ENCODE assay signal across 1 cellular context in the genomic region with DNA sequence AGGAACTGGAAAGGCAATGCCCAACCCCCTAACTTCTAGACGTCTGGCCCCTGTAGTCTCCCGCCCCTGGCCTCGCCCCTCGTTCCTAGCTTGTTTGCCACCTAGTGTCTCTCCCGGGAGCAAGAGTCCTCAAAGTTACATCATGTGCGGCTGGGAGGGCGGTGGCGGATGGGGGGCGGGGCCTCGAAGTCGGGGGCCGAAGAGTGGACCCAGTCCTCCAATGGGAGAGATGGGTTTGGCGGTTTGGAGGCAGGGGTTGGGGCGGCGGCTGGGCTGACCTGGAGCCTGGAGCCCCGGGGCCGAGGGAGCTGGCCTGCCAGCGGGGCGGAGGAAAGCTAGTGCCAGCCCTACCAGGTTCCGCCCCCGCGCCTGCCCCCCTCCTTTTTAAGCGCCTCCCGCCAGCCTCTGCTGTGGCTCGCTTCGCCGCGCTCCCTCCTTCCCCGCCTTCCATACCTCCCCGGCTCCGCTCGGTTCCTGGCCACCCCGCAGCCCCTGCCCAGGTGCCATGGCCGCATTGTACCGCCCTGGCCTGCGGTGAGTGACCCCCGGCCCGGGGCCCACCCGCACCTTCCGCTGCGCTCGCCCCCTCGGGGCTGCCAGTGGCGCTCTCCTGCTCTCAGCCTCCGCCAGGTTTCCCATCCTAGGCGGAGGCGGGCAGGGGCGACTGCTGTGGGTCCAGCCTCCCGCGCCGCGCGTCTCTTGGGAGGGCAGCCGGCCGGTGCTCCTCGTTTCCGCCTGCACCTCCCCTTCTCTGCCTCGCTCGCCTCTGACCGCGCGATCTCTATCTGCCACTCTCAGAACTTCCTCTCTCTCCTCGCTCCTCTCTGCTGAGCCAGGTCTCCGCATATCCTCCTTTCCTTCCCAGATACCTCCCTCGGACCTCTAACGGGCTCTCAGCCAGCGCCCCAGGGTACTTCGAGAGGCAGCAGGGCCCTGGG.
A peak's percentile ranks its signal among the peaks of the same experiment; 100 is the strongest.
TF ChIP-seq lines count a peak whose summit lies in the region.

A gene (plus strand): TSS at position 411 of the 938 bp plus-strand sequence. CDS start 95 bp downstream, at position 506.

TF ChIP-seq in HEK293, 187 proteins besides CTCF, POLR2A, EP300 and RAD21 (continued from another document and continues in another):
- TF ChIP-seq, protein P1, sequence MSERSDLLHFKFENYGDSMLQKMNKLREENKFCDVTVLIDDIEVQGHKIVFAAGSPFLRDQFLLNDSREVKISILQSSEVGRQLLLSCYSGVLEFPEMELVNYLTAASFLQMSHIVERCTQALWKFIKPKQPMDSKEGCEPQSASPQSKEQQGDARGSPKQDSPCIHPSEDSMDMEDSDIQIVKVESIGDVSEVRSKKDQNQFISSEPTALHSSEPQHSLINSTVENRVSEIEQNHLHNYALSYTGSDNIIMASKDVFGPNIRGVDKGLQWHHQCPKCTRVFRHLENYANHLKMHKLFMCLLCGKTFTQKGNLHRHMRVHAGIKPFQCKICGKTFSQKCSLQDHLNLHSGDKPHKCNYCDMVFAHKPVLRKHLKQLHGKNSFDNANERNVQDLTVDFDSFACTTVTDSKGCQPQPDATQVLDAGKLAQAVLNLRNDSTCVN (tag by site-specific recombination; optimal IDR thresholded peaks at IDR 0.05), result peak; percentile 92
- no peak for TF ChIP-seq ZBTB21 (tag by site-specific recombination; IDR thresholded peaks at IDR 0.05)
- TF ChIP-seq, protein P2, sequence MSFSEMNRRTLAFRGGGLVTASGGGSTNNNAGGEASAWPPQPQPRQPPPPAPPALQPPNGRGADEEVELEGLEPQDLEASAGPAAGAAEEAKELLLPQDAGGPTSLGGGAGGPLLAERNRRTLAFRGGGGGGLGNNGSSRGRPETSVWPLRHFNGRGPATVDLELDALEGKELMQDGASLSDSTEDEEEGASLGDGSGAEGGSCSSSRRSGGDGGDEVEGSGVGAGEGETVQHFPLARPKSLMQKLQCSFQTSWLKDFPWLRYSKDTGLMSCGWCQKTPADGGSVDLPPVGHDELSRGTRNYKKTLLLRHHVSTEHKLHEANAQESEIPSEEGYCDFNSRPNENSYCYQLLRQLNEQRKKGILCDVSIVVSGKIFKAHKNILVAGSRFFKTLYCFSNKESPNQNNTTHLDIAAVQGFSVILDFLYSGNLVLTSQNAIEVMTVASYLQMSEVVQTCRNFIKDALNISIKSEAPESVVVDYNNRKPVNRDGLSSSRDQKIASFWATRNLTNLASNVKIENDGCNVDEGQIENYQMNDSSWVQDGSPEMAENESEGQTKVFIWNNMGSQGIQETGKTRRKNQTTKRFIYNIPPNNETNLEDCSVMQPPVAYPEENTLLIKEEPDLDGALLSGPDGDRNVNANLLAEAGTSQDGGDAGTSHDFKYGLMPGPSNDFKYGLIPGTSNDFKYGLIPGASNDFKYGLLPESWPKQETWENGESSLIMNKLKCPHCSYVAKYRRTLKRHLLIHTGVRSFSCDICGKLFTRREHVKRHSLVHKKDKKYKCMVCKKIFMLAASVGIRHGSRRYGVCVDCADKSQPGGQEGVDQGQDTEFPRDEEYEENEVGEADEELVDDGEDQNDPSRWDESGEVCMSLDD (tag by site-specific recombination; IDR thresholded peaks at IDR 0.05), result peak; percentile 86
- TF ChIP-seq ZNF155 (tag by site-specific recombination; IDR thresholded peaks at IDR 0.05), result no peak
- peak; percentile 82 for TF ChIP-seq KLF16 (tag by site-specific recombination; IDR thresholded peaks at IDR 0.05)
- TF ChIP-seq, protein P3, sequence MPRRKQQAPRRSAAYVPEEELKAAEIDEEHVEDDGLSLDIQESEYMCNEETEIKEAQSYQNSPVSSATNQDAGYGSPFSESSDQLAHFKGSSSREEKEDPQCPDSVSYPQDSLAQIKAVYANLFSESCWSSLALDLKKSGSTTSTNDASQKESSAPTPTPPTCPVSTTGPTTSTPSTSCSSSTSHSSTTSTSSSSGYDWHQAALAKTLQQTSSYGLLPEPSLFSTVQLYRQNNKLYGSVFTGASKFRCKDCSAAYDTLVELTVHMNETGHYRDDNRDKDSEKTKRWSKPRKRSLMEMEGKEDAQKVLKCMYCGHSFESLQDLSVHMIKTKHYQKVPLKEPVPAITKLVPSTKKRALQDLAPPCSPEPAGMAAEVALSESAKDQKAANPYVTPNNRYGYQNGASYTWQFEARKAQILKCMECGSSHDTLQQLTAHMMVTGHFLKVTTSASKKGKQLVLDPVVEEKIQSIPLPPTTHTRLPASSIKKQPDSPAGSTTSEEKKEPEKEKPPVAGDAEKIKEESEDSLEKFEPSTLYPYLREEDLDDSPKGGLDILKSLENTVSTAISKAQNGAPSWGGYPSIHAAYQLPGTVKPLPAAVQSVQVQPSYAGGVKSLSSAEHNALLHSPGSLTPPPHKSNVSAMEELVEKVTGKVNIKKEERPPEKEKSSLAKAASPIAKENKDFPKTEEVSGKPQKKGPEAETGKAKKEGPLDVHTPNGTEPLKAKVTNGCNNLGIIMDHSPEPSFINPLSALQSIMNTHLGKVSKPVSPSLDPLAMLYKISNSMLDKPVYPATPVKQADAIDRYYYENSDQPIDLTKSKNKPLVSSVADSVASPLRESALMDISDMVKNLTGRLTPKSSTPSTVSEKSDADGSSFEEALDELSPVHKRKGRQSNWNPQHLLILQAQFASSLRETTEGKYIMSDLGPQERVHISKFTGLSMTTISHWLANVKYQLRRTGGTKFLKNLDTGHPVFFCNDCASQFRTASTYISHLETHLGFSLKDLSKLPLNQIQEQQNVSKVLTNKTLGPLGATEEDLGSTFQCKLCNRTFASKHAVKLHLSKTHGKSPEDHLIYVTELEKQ (tag by site-specific recombination; IDR thresholded peaks at IDR 0.05; ENCODE audit: borderline replicate concordance), result no peak
- 0 out of 2 replicates have a peak, but pooled peaks have one; percentile 54 for TF ChIP-seq BCL11B (tag by site-specific recombination; IDR thresholded peaks at IDR 0.05; ENCODE audit: low read depth)
- TF ChIP-seq ZNF416 (tag by site-specific recombination; IDR thresholded peaks at IDR 0.05), result no peak
- TF ChIP-seq ZNF311 (tag by site-specific recombination; IDR thresholded peaks at IDR 0.05; ENCODE audit: borderline replicate concordance), result no peak
- TF ChIP-seq, protein P4, sequence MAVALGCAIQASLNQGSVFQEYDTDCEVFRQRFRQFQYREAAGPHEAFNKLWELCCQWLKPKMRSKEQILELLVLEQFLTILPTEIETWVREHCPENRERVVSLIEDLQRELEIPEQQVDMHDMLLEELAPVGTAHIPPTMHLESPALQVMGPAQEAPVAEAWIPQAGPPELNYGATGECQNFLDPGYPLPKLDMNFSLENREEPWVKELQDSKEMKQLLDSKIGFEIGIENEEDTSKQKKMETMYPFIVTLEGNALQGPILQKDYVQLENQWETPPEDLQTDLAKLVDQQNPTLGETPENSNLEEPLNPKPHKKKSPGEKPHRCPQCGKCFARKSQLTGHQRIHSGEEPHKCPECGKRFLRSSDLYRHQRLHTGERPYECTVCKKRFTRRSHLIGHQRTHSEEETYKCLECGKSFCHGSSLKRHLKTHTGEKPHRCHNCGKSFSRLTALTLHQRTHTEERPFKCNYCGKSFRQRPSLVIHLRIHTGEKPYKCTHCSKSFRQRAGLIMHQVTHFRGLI (tag by site-specific recombination; IDR thresholded peaks at IDR 0.05), result peak; percentile 90
- TF ChIP-seq KLF9 (tag by site-specific recombination; IDR thresholded peaks at IDR 0.05; ENCODE audit: low read depth), result peak; percentile 66
- peak; percentile 82 for TF ChIP-seq GLIS1 (tag by site-specific recombination; IDR thresholded peaks at IDR 0.05)
- peak; percentile 40; the same call in 1 of the 2 replicates for TF ChIP-seq ZNF561 (tag by site-specific recombination; IDR thresholded peaks at IDR 0.05; ENCODE audit: borderline replicate concordance)
- peak; percentile 74 for TF ChIP-seq ZBTB17 (tag by site-specific recombination; IDR thresholded peaks at IDR 0.05)
- TF ChIP-seq TCF7L2 (IDR thresholded peaks at IDR 0.05; ENCODE audit: borderline replicate concordance, low read depth, low read length), result no peak
- peak; percentile 84 for TF ChIP-seq IKZF3 (tag by site-specific recombination; IDR thresholded peaks at IDR 0.05)
- TF ChIP-seq FEZF1 (tag by site-specific recombination; IDR thresholded peaks at IDR 0.05), result no peak
- TF ChIP-seq KLF1 (tag by site-specific recombination; IDR thresholded peaks at IDR 0.05), result peak; percentile 84
- TF ChIP-seq, protein P5, sequence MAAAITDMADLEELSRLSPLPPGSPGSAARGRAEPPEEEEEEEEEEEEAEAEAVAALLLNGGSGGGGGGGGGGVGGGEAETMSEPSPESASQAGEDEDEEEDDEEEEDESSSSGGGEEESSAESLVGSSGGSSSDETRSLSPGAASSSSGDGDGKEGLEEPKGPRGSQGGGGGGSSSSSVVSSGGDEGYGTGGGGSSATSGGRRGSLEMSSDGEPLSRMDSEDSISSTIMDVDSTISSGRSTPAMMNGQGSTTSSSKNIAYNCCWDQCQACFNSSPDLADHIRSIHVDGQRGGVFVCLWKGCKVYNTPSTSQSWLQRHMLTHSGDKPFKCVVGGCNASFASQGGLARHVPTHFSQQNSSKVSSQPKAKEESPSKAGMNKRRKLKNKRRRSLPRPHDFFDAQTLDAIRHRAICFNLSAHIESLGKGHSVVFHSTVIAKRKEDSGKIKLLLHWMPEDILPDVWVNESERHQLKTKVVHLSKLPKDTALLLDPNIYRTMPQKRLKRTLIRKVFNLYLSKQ (tag by site-specific recombination; IDR thresholded peaks at IDR 0.05; ENCODE audit: borderline replicate concordance), result no peak
- TF ChIP-seq, protein P6, sequence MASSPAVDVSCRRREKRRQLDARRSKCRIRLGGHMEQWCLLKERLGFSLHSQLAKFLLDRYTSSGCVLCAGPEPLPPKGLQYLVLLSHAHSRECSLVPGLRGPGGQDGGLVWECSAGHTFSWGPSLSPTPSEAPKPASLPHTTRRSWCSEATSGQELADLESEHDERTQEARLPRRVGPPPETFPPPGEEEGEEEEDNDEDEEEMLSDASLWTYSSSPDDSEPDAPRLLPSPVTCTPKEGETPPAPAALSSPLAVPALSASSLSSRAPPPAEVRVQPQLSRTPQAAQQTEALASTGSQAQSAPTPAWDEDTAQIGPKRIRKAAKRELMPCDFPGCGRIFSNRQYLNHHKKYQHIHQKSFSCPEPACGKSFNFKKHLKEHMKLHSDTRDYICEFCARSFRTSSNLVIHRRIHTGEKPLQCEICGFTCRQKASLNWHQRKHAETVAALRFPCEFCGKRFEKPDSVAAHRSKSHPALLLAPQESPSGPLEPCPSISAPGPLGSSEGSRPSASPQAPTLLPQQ (tag by site-specific recombination; IDR thresholded peaks at IDR 0.05), result peak; percentile 95
- no peak for TF ChIP-seq ZNF521 (tag by site-specific recombination; IDR thresholded peaks at IDR 0.05)
- no peak for TF ChIP-seq ZNF404 (tag by site-specific recombination; IDR thresholded peaks at IDR 0.05)
- peak; percentile 10; the same call in 1 of the 2 replicates for TF ChIP-seq ZNF146 (tag by site-specific recombination; IDR thresholded peaks at IDR 0.05)
- TF ChIP-seq SP7 (tag by site-specific recombination; IDR thresholded peaks at IDR 0.05), result peak; percentile 84
- TF ChIP-seq ZNF785 (tag by site-specific recombination; IDR thresholded peaks at IDR 0.05), result 0 out of 2 replicates have a peak, but pooled peaks have one; percentile 32
- no peak for TF ChIP-seq ZNF157 (tag by site-specific recombination; IDR thresholded peaks at IDR 0.05)
- TF ChIP-seq SP3 (tag by site-specific recombination; IDR thresholded peaks at IDR 0.05), result peak; percentile 94
- no peak for TF ChIP-seq ZNF548 (tag by site-specific recombination; IDR thresholded peaks at IDR 0.05)
- TF ChIP-seq, protein P7, sequence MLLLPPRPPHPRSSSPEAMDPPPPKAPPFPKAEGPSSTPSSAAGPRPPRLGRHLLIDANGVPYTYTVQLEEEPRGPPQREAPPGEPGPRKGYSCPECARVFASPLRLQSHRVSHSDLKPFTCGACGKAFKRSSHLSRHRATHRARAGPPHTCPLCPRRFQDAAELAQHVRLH (tag by site-specific recombination; IDR thresholded peaks at IDR 0.05), result no peak
- no peak for TF ChIP-seq ZNF37A (tag by site-specific recombination; IDR thresholded peaks at IDR 0.05)
- TF ChIP-seq ZNF76 (tag by site-specific recombination; IDR thresholded peaks at IDR 0.05; ENCODE audit: borderline replicate concordance, low read depth), result peak; percentile 80
- TF ChIP-seq ZNF433 (tag by site-specific recombination; IDR thresholded peaks at IDR 0.05; ENCODE audit: low read depth), result no peak
- TF ChIP-seq KLF7 (tag by site-specific recombination; IDR thresholded peaks at IDR 0.05; ENCODE audit: borderline replicate concordance), result peak; percentile 70
- TF ChIP-seq ZNF473 (tag by site-specific recombination; IDR thresholded peaks at IDR 0.05), result no peak
- TF ChIP-seq ZNF335 (tag by site-specific recombination; conservative IDR thresholded peaks at IDR 0.05), result peak; percentile 36; the same call in 1 of the 2 replicates
- TF ChIP-seq ZNF514 (tag by site-specific recombination; IDR thresholded peaks at IDR 0.05), result no peak
- peak; percentile 49; the same call in 1 of the 2 replicates for TF ChIP-seq REPIN1 (tag by site-specific recombination; IDR thresholded peaks at IDR 0.05; ENCODE audit: low read depth)
- no peak for TF ChIP-seq ZNF596 (tag by site-specific recombination; IDR thresholded peaks at IDR 0.05)
- no peak for TF ChIP-seq ZNF777 (tag by site-specific recombination; IDR thresholded peaks at IDR 0.05; ENCODE audit: borderline replicate concordance)
- TF ChIP-seq ZNF292 (tag by site-specific recombination; IDR thresholded peaks at IDR 0.05; ENCODE audit: borderline replicate concordance, low read depth), result no peak
- TF ChIP-seq ZNF549 (tag by site-specific recombination; IDR thresholded peaks at IDR 0.05), result no peak
- no peak for TF ChIP-seq ZNF221 (tag by site-specific recombination; IDR thresholded peaks at IDR 0.05; ENCODE audit: borderline replicate concordance)
- TF ChIP-seq, protein P8, sequence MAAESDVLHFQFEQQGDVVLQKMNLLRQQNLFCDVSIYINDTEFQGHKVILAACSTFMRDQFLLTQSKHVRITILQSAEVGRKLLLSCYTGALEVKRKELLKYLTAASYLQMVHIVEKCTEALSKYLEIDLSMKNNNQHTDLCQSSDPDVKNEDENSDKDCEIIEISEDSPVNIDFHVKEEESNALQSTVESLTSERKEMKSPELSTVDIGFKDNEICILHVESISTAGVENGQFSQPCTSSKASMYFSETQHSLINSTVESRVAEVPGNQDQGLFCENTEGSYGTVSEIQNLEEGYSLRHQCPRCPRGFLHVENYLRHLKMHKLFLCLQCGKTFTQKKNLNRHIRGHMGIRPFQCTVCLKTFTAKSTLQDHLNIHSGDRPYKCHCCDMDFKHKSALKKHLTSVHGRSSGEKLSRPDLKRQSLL (tag by site-specific recombination; IDR thresholded peaks at IDR 0.05), result peak; percentile 81
- no peak for TF ChIP-seq ZNF558 (tag by site-specific recombination; IDR thresholded peaks at IDR 0.05)
- TF ChIP-seq ZNF843 (tag by site-specific recombination; IDR thresholded peaks at IDR 0.05), result 0 out of 2 replicates have a peak, but pooled peaks have one; percentile 32
- peak; percentile 81 for TF ChIP-seq SP2 (tag by site-specific recombination; IDR thresholded peaks at IDR 0.05)
- TF ChIP-seq ZNF654 (tag by site-specific recombination; IDR thresholded peaks at IDR 0.05; ENCODE audit: low read depth), result no peak
- TF ChIP-seq ZNF677 (tag by site-specific recombination; IDR thresholded peaks at IDR 0.05), result no peak
- no peak for TF ChIP-seq TRIM28 (IDR thresholded peaks at IDR 0.05; ENCODE audit: borderline replicate concordance, low read length)
- TF ChIP-seq ZNF350 (tag by site-specific recombination; IDR thresholded peaks at IDR 0.05), result no peak
- peak; percentile 77; the same call in 1 of the 2 replicates for TF ChIP-seq ZNF2 (tag by site-specific recombination; IDR thresholded peaks at IDR 0.05)
